Comparison of ENCODE assay signal across 29 cellular contexts in genomic region chr9:91915524-91916266, GRCh38. TPM values are rescaled to one million over a fixed set of nuclear protein-coding genes. Genes with fewer than 3 reads are reported as not detected.
"Had no signal": no experiment of that assay in that cellular context is flagged by ENCODE, and none has a peak within 500 bp of the region (broad histone marks: within the 10 kb centered on the region; RNA-seq: fewer than 3 reads in every experiment).

No MANE protein-coding gene starts in this region.

- H3K27me3 ChIP-seq: gastrocnemius medialis, hepatocyte, pancreas, sigmoid colon, stomach, thyroid gland, vagina had no signal

- H3K27ac ChIP-seq: coronary artery, epithelial cell of prostate, gastrocnemius medialis, heart left ventricle, hepatocyte, left ventricle myocardium inferior, lower lobe of right lung, pancreas, stomach, thyroid gland, vagina had no signal

- H3K36me3 ChIP-seq: gastrocnemius medialis, heart left ventricle, left ventricle myocardium inferior, lower lobe of right lung, pancreas, sigmoid colon, stomach, thyroid gland, vagina had no signal

- H3K36me3 Mint-ChIP-seq: naive B cell; stimulated activated effector memory CD8-positive, alpha-beta T cell treated with anti-CD3 and anti-CD28 coated beads, Interleukin-12 subunit alpha, Interleukin-12 subunit beta, amount 100 ng/mL, for 72 hours had no signal

- H3K4me2 ChIP-seq: hepatocyte had no signal

- ATAC-seq: esophagus mucosa; gastrocnemius medialis; heart left ventricle; left colon; lower lobe of right lung; mucosa of descending colon; pancreas; stimulated activated effector memory CD8-positive, alpha-beta T cell treated with anti-CD3 and anti-CD28 coated beads, Interleukin-12 subunit alpha, Interleukin-12 subunit beta, amount 100 ng/mL, for 72 hours had no signal

- DNase-seq: dermis blood vessel endothelial cell; effector CD4-positive, alpha-beta T cell; foreskin fibroblast; gastrocnemius medialis; heart left ventricle; kidney glomerular epithelial cell; left colon; left ventricle myocardium inferior; lower lobe of right lung; mucosa of descending colon; naive B cell; occipital lobe; pancreas; sigmoid colon; stimulated activated CD4-positive, alpha-beta T cell treated with anti-CD3 and anti-CD28 coated beads, Interleukin-2, amount 100 ng/mL, for 24 hours; stimulated activated CD4-positive, alpha-beta T cell treated with anti-CD3 and anti-CD28 coated beads, Interleukin-4, amount 100 ng/mL, for 24 hours; stimulated activated naive CD4-positive, alpha-beta T cell treated with Interleukin-2 at 50 U/mL for 16 hours; stomach; thyroid gland; trophoblast cell had no signal

- H3K9me3 Mint-ChIP-seq: mesothelial cell of epicardium; nephron; stimulated activated effector memory CD8-positive, alpha-beta T cell treated with anti-CD3 and anti-CD28 coated beads, Interleukin-12 subunit alpha, Interleukin-12 subunit beta, amount 100 ng/mL, for 72 hours had no signal

- H3K4me3 ChIP-seq: coronary artery, gastrocnemius medialis, heart left ventricle, hepatocyte, left ventricle myocardium inferior, lower lobe of right lung, mucosa of descending colon, pancreas, sigmoid colon, stomach, thyroid gland, vagina had no signal

- H3K9me3 ChIP-seq: gastrocnemius medialis, heart left ventricle, left ventricle myocardium inferior, lower lobe of right lung, mucosa of descending colon, pancreas, sigmoid colon, stomach, thyroid gland, vagina had no signal

- H3K4me1 ChIP-seq: gastrocnemius medialis, heart left ventricle, left ventricle myocardium inferior, lower lobe of right lung, pancreas had no signal

- H3K4me3 Mint-ChIP-seq: mesothelial cell of epicardium; naive B cell; nephron; stimulated activated effector memory CD8-positive, alpha-beta T cell treated with anti-CD3 and anti-CD28 coated beads, Interleukin-12 subunit alpha, Interleukin-12 subunit beta, amount 100 ng/mL, for 72 hours had no signal

- H3K27ac Mint-ChIP-seq: mesothelial cell of epicardium; naive B cell; stimulated activated effector memory CD8-positive, alpha-beta T cell treated with anti-CD3 and anti-CD28 coated beads, Interleukin-12 subunit alpha, Interleukin-12 subunit beta, amount 100 ng/mL, for 72 hours had no signal

RNA-seq across cellular contexts. Expression of gene ROR2, which starts 34.3 kb away (rescaled TPM):
- total RNA-seq: pulmonary artery endothelial cell had no signal
